ENCODE assay signal across 9 cellular contexts in genomic region chr2:138536302-138536701, GRCh38. TPM values are rescaled to one million over a fixed set of nuclear protein-coding genes. Genes with fewer than 3 reads are reported as not detected.
DNase-seq lines count a peak whose midpoint lies in the region; ATAC-seq and TF ChIP-seq lines count a peak whose summit lies in the region.
"Had no signal": no experiment of that assay in that cellular context is flagged by ENCODE, and none has a peak within 500 bp of the region (broad histone marks: within the 10 kb centered on the region; RNA-seq: fewer than 3 reads in every experiment).

No MANE protein-coding gene starts in this region.

- peaks cover 0 to 42% (median 13%) of the 10 kb centered on the region in 4 donors for H3K4me1 ChIP-seq in sigmoid colon

- TF ChIP-seq POLR2A in sigmoid colon (IDR thresholded peaks at IDR 0.05), result no peak

- DNase-seq in EL (peak; percentile 19), glomerular visceral epithelial cell (ENCODE audit: extremely low spot score) (peak; percentile 78), sigmoid colon (no peak), NCI-H345 (lab: John Stamatoyannopoulos, UW) (no peak), GM03348 (ENCODE audit: low spot score) (no peak)
- DNase-seq: activated T-cell treated with anti-CD3 and anti-CD28 coated beads for 4 hours had no signal

- TF ChIP-seq EP300 in sigmoid colon (IDR thresholded peaks at IDR 0.05), result no peak

- H3K36me3 ChIP-seq in sigmoid colon, result no peaks in the 10 kb centered on the region

- H3K9me3 ChIP-seq in sigmoid colon, result no peaks in the 10 kb centered on the region

- intact Hi-C loops in sigmoid colon (cut with DNase I), result no loop called here

- no peaks in the 10 kb centered on the region for H3K27me3 ChIP-seq in sigmoid colon

- ATAC-seq in GM21515 (IDR thresholded peaks at IDR 0.05; ENCODE audit: unreplicated experiment) (peak; percentile 55), HG03571 (IDR thresholded peaks at IDR 0.05; ENCODE audit: unreplicated experiment) (peak; percentile 79), GM21576 (IDR thresholded peaks at IDR 0.05; ENCODE audit: unreplicated experiment) (no peak)

- no peak overlapping the region for H3K4me3 ChIP-seq in sigmoid colon

- H3K27ac ChIP-seq in sigmoid colon, result no peak overlapping the region

- WGBS in sigmoid colon, 2 donors, result 79 to 92% methylated on average over 2 of the region's 2 CpGs

- TF ChIP-seq CTCF in sigmoid colon (IDR thresholded peaks at IDR 0.05), result no peak

RNA-seq across cellular contexts. Expression of gene SPOPL, which starts 34.7 kb away (rescaled TPM):
- 10 to 100 TPM; 29.1 to 43.3 (median 37.5) TPM for total RNA-seq in sigmoid colon
- polyA plus RNA-seq in sigmoid colon, result 10 to 100 TPM in 2 of 3 donors, 1 to 10 TPM in 1; 8.6 to 15.0 (median 14.3) TPM

Comparison
In these comparisons a context has a peak if more than half of its experiments do, and no peak if none do; other contexts are left out.
1. DNase-seq: peak in EL (single experiment) and glomerular visceral epithelial cell (single experiment); none in sigmoid colon (single experiment), NCI-H345 (single experiment) and GM03348 (single experiment).